8 cellular contexts compared by ENCODE assay signal in genomic region chr6:25173951-25174474, GRCh38.
DNase-seq lines count a peak whose midpoint lies in the region; ATAC-seq and TF ChIP-seq lines count a peak whose summit lies in the region.

No MANE protein-coding gene starts in this region.

- H3K9me3 Mint-ChIP-seq in activated CD8-positive, alpha-beta memory T cell treated with anti-CD3 and anti-CD28 coated beads, Interleukin-2, amount 10 ng/mL, durations not matched to agents 7 days and 5 days (ENCODE audit: low read depth), result no peaks in the 10 kb centered on the region

- H3K27ac Mint-ChIP-seq in activated CD8-positive, alpha-beta memory T cell treated with anti-CD3 and anti-CD28 coated beads, Interleukin-2, amount 10 ng/mL, durations not matched to agents 7 days and 5 days, result peak overlapping the region; percentile 47

- H3K9me2 ChIP-seq in hepatocyte (replicated peaks; ENCODE audit: insufficient read depth), result no peaks in the 10 kb centered on the region

- H3K9me3 ChIP-seq in hepatocyte (ENCODE audit: low read depth), result no peaks in the 10 kb centered on the region
- no peaks in the 10 kb centered on the region for H3K9me3 ChIP-seq in vagina
- H3K9me3 ChIP-seq in WERI-Rb-1 (ENCODE audit: severe bottlenecking), result no peaks in the 10 kb centered on the region

- H3K4me3 ChIP-seq in hepatocyte (no peak overlapping the region), vagina (no peak overlapping the region), WERI-Rb-1 (ENCODE audit: low read depth, low read length) (no peak overlapping the region)

- no peaks in the 10 kb centered on the region for H3K27me3 Mint-ChIP-seq in activated CD8-positive, alpha-beta memory T cell treated with anti-CD3 and anti-CD28 coated beads, Interleukin-2, amount 10 ng/mL, durations not matched to agents 7 days and 5 days

- H4K20me1 ChIP-seq in hepatocyte (ENCODE audit: insufficient read depth, poor library complexity, severe bottlenecking), result no peaks in the 10 kb centered on the region

- H3K36me3 Mint-ChIP-seq in activated CD8-positive, alpha-beta memory T cell treated with anti-CD3 and anti-CD28 coated beads, Interleukin-2, amount 10 ng/mL, durations not matched to agents 7 days and 5 days, result no peaks in the 10 kb centered on the region

- DNase-seq in activated CD8-positive, alpha-beta memory T cell treated with anti-CD3 and anti-CD28 coated beads, Interleukin-2, amount 10 ng/mL, durations not matched to agents 7 days and 5 days, result no peak
- DNase-seq in activated CD8-positive, alpha-beta memory T cell treated with anti-CD3 and anti-CD28 coated beads, Interleukin-2, amount 50 U/mL, for 4 hours, result no peak
- DNase-seq in SW480 (ENCODE audit: low spot score) (peak; percentile 69), hepatocyte (ENCODE audit: low spot score) (peak; percentile 68), vagina (ENCODE audit: extremely low spot score in 2 of 2) (no peak), epidermal melanocyte (ENCODE audit: insufficient read length, low spot score) (no peak), NCI-H2107 (lab: John Stamatoyannopoulos, UW) (no peak), WERI-Rb-1 (no peak)

- no peaks in the 10 kb centered on the region for H3K79me2 ChIP-seq in hepatocyte

- H3K27ac ChIP-seq in hepatocyte (peak overlapping the region; percentile 83), vagina (peak overlapping the region; percentile 77), WERI-Rb-1 (no peak overlapping the region)

- H3K36me3 ChIP-seq in hepatocyte (replicated peaks; ENCODE audit: insufficient read depth, low read depth) (no peaks in the 10 kb centered on the region), vagina (no peaks in the 10 kb centered on the region), WERI-Rb-1 (no peaks in the 10 kb centered on the region)

- peaks cover 64% of the 10 kb centered on the region for H3K4me1 Mint-ChIP-seq in activated CD8-positive, alpha-beta memory T cell treated with anti-CD3 and anti-CD28 coated beads, Interleukin-2, amount 10 ng/mL, durations not matched to agents 7 days and 5 days

- TF ChIP-seq CTCF in hepatocyte (IDR thresholded peaks at IDR 0.05; ENCODE audit: poor library complexity) (no peak), vagina (IDR thresholded peaks at IDR 0.05) (no peak), WERI-Rb-1 (IDR thresholded peaks at IDR 0.05; ENCODE audit: low read depth, low read length) (no peak)

- H2AFZ ChIP-seq in hepatocyte, result no peak overlapping the region

- no peak overlapping the region for H3K4me2 ChIP-seq in hepatocyte

- ATAC-seq in activated CD8-positive, alpha-beta memory T cell treated with anti-CD3 and anti-CD28 coated beads, Interleukin-2, amount 10 ng/mL, durations not matched to agents 7 days and 5 days, result no peak

- H3K27me3 ChIP-seq in hepatocyte (no peaks in the 10 kb centered on the region), vagina (no peaks in the 10 kb centered on the region), WERI-Rb-1 (ENCODE audit: insufficient read depth, low read depth, severe bottlenecking) (no peaks in the 10 kb centered on the region)

- peaks cover 24% of the 10 kb centered on the region for H3K4me1 ChIP-seq in hepatocyte (ENCODE audit: insufficient read depth)
- peaks cover 42% of the 10 kb centered on the region for H3K4me1 ChIP-seq in vagina

- TF ChIP-seq POLR2A in vagina (IDR thresholded peaks at IDR 0.05), result no peak

- WGBS in hepatocyte (ENCODE audit: low lambda C conversion rate, missing lambda C conversion rate), result 61% methylated on average over 4 of the region's 4 CpGs

- intact Hi-C loops in vagina (cut with DNase I), result no loop called here

- CTCF ChIA-PET in activated CD8-positive, alpha-beta memory T cell treated with anti-CD3 and anti-CD28 coated beads, Interleukin-2, amount 10 ng/mL, durations not matched to agents 7 days and 5 days (lab: Charles Lee), result no interaction called here

- H3K4me3 Mint-ChIP-seq in activated CD8-positive, alpha-beta memory T cell treated with anti-CD3 and anti-CD28 coated beads, Interleukin-2, amount 10 ng/mL, durations not matched to agents 7 days and 5 days, result no peak overlapping the region

Comparison
In these comparisons a context has a peak if more than half of its experiments do, and no peak if none do; other contexts are left out.
1. DNase-seq: peak in SW480 (single experiment) and hepatocyte (single experiment); none in activated CD8-positive, alpha-beta memory T cell treated with anti-CD3 and anti-CD28 coated beads, Interleukin-2, amount 10 ng/mL, durations not matched to agents 7 days and 5 days (single experiment), activated CD8-positive, alpha-beta memory T cell treated with anti-CD3 and anti-CD28 coated beads, Interleukin-2, amount 50 U/mL, for 4 hours (single experiment), vagina (0 of 2), epidermal melanocyte (single experiment), NCI-H2107 (single experiment) and WERI-Rb-1 (single experiment).